In the genomic region with DNA sequence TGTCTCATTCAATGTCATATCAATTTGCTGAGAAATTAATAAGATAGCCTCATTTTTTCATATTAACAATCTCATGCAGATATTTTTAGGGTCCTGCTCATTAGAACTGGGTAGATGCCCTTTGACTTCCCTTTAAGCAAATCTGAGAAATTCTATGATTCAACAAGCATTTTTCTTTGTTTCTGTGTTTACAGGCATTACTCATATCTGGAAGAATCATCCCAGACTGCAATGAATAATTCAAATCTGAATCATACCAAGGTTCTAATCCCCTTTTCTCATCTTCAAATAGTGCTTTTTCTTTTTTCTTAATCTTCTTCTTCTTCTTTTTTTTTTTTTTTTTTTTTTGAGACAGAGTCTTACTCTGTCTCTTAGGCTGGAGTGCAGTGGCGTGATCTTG, we compare ENCODE assay signal across 14 cellular contexts.
DNase-seq lines count a peak whose midpoint lies in the region; ATAC-seq, FAIRE-seq and TF ChIP-seq lines count a peak whose summit lies in the region.
"Had no signal": no experiment of that assay in that cellular context is flagged by ENCODE, and none has a peak within 500 bp of the region (broad histone marks: within the 10 kb centered on the region; RNA-seq: fewer than 3 reads in every experiment).

No MANE protein-coding gene starts in this region.

- H4K5ac ChIP-seq in IMR-90 (ENCODE audit: low read depth, low read length): no peak overlapping the region

- no CpG with 5 or more reads among the region's 1 CpG for WGBS in IMR-90 (ENCODE audit: extremely low coverage in 2 of 2, insufficient read length in 1 of 2), 2 experiments
- 58% methylated on average over 1 of the region's 1 CpG for WGBS in mesenchymal stem cell
- WGBS in testis, 2 donors: 100% methylated on average over 1 of the region's 1 CpG

- no peak overlapping the region for H3K23ac ChIP-seq in IMR-90 (ENCODE audit: low read depth, low read length)
- no peak overlapping the region for H3K23ac ChIP-seq in mesenchymal stem cell (ENCODE audit: low read length in 2 of 2)

- H3K9me1 ChIP-seq in IMR-90 (ENCODE audit: insufficient read depth, low read length): 0 out of 2 replicates have a peak, but pooled peaks cover 3% of the 10 kb centered on the region

- no peak for TF ChIP-seq CTCF in IMR-90 (conservative IDR thresholded peaks at IDR 0.05; ENCODE audit: low read depth, low read length)
- no peak for TF ChIP-seq CTCF in bronchial epithelial cell (IDR thresholded peaks at IDR 0.05; ENCODE audit: insufficient read depth, low read length, severe bottlenecking)
- TF ChIP-seq CTCF in testis (IDR thresholded peaks at IDR 0.05): no peak

- POLR2A ChIA-PET in IMR-90 (lab: Charles Lee; ENCODE audit: unreplicated experiment): no interaction called here

- H3K56ac ChIP-seq in IMR-90 (ENCODE audit: extremely low read depth, insufficient read depth, low read length): no peak overlapping the region

- H3K27me3 ChIP-seq in IMR-90 (ENCODE audit: control insufficient read depth, insufficient read depth, low read length) (0 out of 2 replicates have a peak, but pooled peaks cover 2% of the 10 kb centered on the region), bronchial epithelial cell (ENCODE audit: control insufficient read depth, insufficient read depth, low read length) (no peaks in the 10 kb centered on the region), mesenchymal stem cell (ENCODE audit: control insufficient read depth in 1 of 2, insufficient read depth in 1 of 2, low read length in 2 of 2) (peaks cover 0 to 22% of the 10 kb centered on the region in 2 experiments), testis (no peaks in the 10 kb centered on the region)

- H2AK5ac ChIP-seq in IMR-90 (ENCODE audit: low read depth, low read length): peak overlapping the region; percentile 66
- no peak overlapping the region for H2AK5ac ChIP-seq in mesenchymal stem cell (ENCODE audit: low read length, severe bottlenecking)

- BruUV-seq in IMR-90 (replicated peaks; lab: Mats Ljungman, UMichigan): no TSS peak

- H4K91ac ChIP-seq in IMR-90 (ENCODE audit: insufficient read depth, low read depth, low read length): peak overlapping the region; percentile 31; the same call in 1 of the 2 replicates
- no peak overlapping the region for H4K91ac ChIP-seq in mesenchymal stem cell (ENCODE audit: low read length)

- no peak overlapping the region for H2AK9ac ChIP-seq in IMR-90 (replicated peaks; ENCODE audit: low read depth, low read length, poor library complexity)

- no peak overlapping the region for H3K18ac ChIP-seq in IMR-90 (ENCODE audit: low read depth, low read length)
- no peak overlapping the region for H3K18ac ChIP-seq in mesenchymal stem cell (ENCODE audit: low read depth in 1 of 2, low read length in 2 of 2)

- H3K14ac ChIP-seq in IMR-90 (replicated peaks; ENCODE audit: low read depth, low read length): no peak overlapping the region
- no peak overlapping the region for H3K14ac ChIP-seq in mesenchymal stem cell (ENCODE audit: low read length in 2 of 2)

- in situ Hi-C loops in IMR-90 (cut with MboI; ENCODE audit: low sequenced_read_pairs): no loop called here

- H2BK12ac ChIP-seq in mesenchymal stem cell (ENCODE audit: low read length in 2 of 2): no peak overlapping the region

- CTCF ChIA-PET in IMR-90 (lab: Yijun Ruan, JAX): interaction anchor here (0.7 kb wide), 1 partner anchor 23 kb away, joined by 4 read pairs; no protein-coding TSS in a partner anchor

- ATAC-seq in IMR-90 (ENCODE audit: low read depth) (peak; percentile 84), GM18868 (IDR thresholded peaks at IDR 0.05; ENCODE audit: unreplicated experiment) (no peak)
- ATAC-seq: right cardiac atrium had no signal

- H3K9ac ChIP-seq in IMR-90 (ENCODE audit: low read depth, low read length) (no peak overlapping the region), mesenchymal stem cell (ENCODE audit: low read length) (no peak overlapping the region)

- H3K79me1 ChIP-seq in IMR-90 (ENCODE audit: low read depth in 1 of 2, low read length in 2 of 2) (no peaks in the 10 kb centered on the region; a peak in 1 of 4 replicates), mesenchymal stem cell (replicated peaks; ENCODE audit: low read length, poor library complexity, severe bottlenecking) (no peaks in the 10 kb centered on the region)

- dilution Hi-C loops in IMR-90 (cut with HindIII; ENCODE audit: low sequenced_read_pairs, unreplicated experiment): no loop called here

- H3K36me3 ChIP-seq in IMR-90 (ENCODE audit: control insufficient read depth, insufficient read depth, low read length): no peaks in the 10 kb centered on the region
- H3K36me3 ChIP-seq in bronchial epithelial cell (ENCODE audit: control insufficient read depth, insufficient read depth, low read length): no peaks in the 10 kb centered on the region
- no peaks in the 10 kb centered on the region for H3K36me3 ChIP-seq in mesenchymal stem cell (ENCODE audit: control insufficient read depth in 1 of 2, insufficient read depth in 2 of 2, low read depth in 1 of 2, low read length in 2 of 2)
- H3K36me3 ChIP-seq in testis (ENCODE audit: low read depth, missing control alignments): no peaks in the 10 kb centered on the region
- H3K36me3 ChIP-seq: esophagus squamous epithelium had no signal

- H2BK15ac ChIP-seq in IMR-90 (ENCODE audit: low read depth, low read length): no peak overlapping the region; the same call in 2 of the 3 replicates
- H2BK15ac ChIP-seq in mesenchymal stem cell (ENCODE audit: low read depth, poor library complexity, severe bottlenecking): no peak overlapping the region

- intact Hi-C loops in IMR-90 (cut with micrococcal nuclease): no loop called here
- intact Hi-C loops in testis (cut with DNase I; ENCODE audit: low total_unique reads): no loop called here

- H3K4me1 ChIP-seq in IMR-90 (ENCODE audit: control insufficient read depth, insufficient read depth, low read length) (peaks cover 8% of the 10 kb centered on the region), mesenchymal stem cell (ENCODE audit: control insufficient read depth, insufficient read depth, low read depth, low read length) (peaks cover 4% of the 10 kb centered on the region), testis (no peaks in the 10 kb centered on the region)

- no peak overlapping the region for H3K4me3 ChIP-seq in IMR-90 (ENCODE audit: insufficient read depth, low read depth, low read length)
- H3K4me3 ChIP-seq in bronchial epithelial cell (ENCODE audit: low read depth, low read length): no peak overlapping the region
- H3K4me3 ChIP-seq in mesenchymal stem cell (ENCODE audit: insufficient read depth in 1 of 2, low read depth in 1 of 2, low read length in 2 of 2): no peak overlapping the region
- H3K4me3 ChIP-seq in testis: no peak overlapping the region
- H3K4me3 ChIP-seq: esophagus squamous epithelium had no signal

- 0 out of 2 replicates have a peak overlapping the region, but pooled peaks have one; percentile 40 for H3K4ac ChIP-seq in IMR-90 (ENCODE audit: low read depth, low read length)
- no peak overlapping the region for H3K4ac ChIP-seq in mesenchymal stem cell (ENCODE audit: low read depth in 1 of 2, low read length in 2 of 2)

- H3K9me3 ChIP-seq in IMR-90 (ENCODE audit: control insufficient read depth, insufficient read depth, low read length) (no peaks in the 10 kb centered on the region), mesenchymal stem cell (ENCODE audit: control insufficient read depth, low read length) (no peaks in the 10 kb centered on the region), testis (no peaks in the 10 kb centered on the region)
- H3K9me3 ChIP-seq: esophagus squamous epithelium had no signal

- DNase-seq in COLO829 (ENCODE audit: low spot score): peak; percentile 37
- peak; percentile 76 for DNase-seq in IMR-90
- peak; percentile 95 for DNase-seq in bronchial epithelial cell (ENCODE audit: low read depth)
- DNase-seq in mesenchymal stem cell: peak; percentile 43
- no peak for DNase-seq in HUDEP-2 (lab: John Stamatoyannopoulos, UW; ENCODE audit: unreplicated experiment in 76 of 76)
- DNase-seq in testis: no peak
- DNase-seq in NCI-H526 (lab: John Stamatoyannopoulos, UW): no peak
- DNase-seq: activated CD4-positive, alpha-beta T cell treated with anti-CD3 and anti-CD28 coated beads, Interleukin-2, amount 10 ng/mL, durations not matched to agents 24 days and 14 days; central memory CD4-positive, alpha-beta T cell; esophagus squamous epithelium; NCI-H1436 treated with DMSO at 0.1 percent for 48 hours; right cardiac atrium had no signal

- no peaks in the 10 kb centered on the region for H4K20me1 ChIP-seq in IMR-90 (ENCODE audit: insufficient read depth, low read length)

- no peak overlapping the region for H2AFZ ChIP-seq in IMR-90 (replicated peaks; ENCODE audit: low read length, poor library complexity)
- H2AFZ ChIP-seq in mesenchymal stem cell (ENCODE audit: low read depth, low read length): no peak overlapping the region

- peak overlapping the region; percentile 17; the same call in 1 of the 2 replicates for H3K27ac ChIP-seq in IMR-90 (ENCODE audit: insufficient read depth, low read length)
- H3K27ac ChIP-seq in mesenchymal stem cell (ENCODE audit: low read length, poor library complexity, severe bottlenecking): no peak overlapping the region
- no peak overlapping the region for H3K27ac ChIP-seq in testis
- H3K27ac ChIP-seq: esophagus squamous epithelium had no signal

- H3K4me2 ChIP-seq in IMR-90 (ENCODE audit: low read depth, low read length) (no peak overlapping the region), mesenchymal stem cell (ENCODE audit: low read length, poor library complexity, severe bottlenecking) (no peak overlapping the region)

- peak overlapping the region; percentile 45; the same call in 1 of the 2 replicates for H2BK120ac ChIP-seq in IMR-90 (ENCODE audit: low read depth, low read length)
- H2BK120ac ChIP-seq in mesenchymal stem cell (ENCODE audit: low read depth, low read length): no peak overlapping the region

- TF ChIP-seq RAD21 in IMR-90 (IDR thresholded peaks at IDR 0.05; ENCODE audit: low read length): no peak

- H2BK20ac ChIP-seq in IMR-90 (ENCODE audit: low read depth, low read length): peak overlapping the region; percentile 81; the same call in 1 of the 2 replicates

- FAIRE-seq in bronchial epithelial cell (lab: Jason Lieb, UNC): no peak
- FAIRE-seq: islet of Langerhans had no signal

- H4K8ac ChIP-seq in IMR-90 (ENCODE audit: low read depth in 2 of 2, low read length in 2 of 2): peak overlapping the region in 1 of 2 experiments; percentile 36; a peak in 1 of 4 replicates
- no peak overlapping the region for H4K8ac ChIP-seq in mesenchymal stem cell (ENCODE audit: low read length)

- TF ChIP-seq POLR2A in IMR-90 (IDR thresholded peaks at IDR 0.05; ENCODE audit: low read depth, low read length) (no peak), testis (IDR thresholded peaks at IDR 0.05) (no peak)

- peak overlapping the region; percentile 51 for H2BK5ac ChIP-seq in IMR-90 (ENCODE audit: low read depth, low read length, poor library complexity, severe bottlenecking)
- no peak overlapping the region for H2BK5ac ChIP-seq in mesenchymal stem cell (ENCODE audit: low read depth, low read length, poor library complexity, severe bottlenecking)

TF ChIP-seq in IMR-90, 13 proteins besides CTCF, POLR2A, EP300 and RAD21:
- TF ChIP-seq FOS (IDR thresholded peaks at IDR 0.05; ENCODE audit: low read depth, low read length) (peak; percentile 88), CHD1 (IDR thresholded peaks at IDR 0.05; ENCODE audit: low read depth, low read length) (no peak)

Comparison
In these comparisons a context has a peak if more than half of its experiments do, and no peak if none do; other contexts are left out.
1. DNase-seq: peak in COLO829 (single experiment), IMR-90 (single experiment), bronchial epithelial cell (single experiment) and mesenchymal stem cell (single experiment); none in HUDEP-2 (0 of 76), testis (single experiment) and NCI-H526 (0 of 2).